ENCODE assay signal across 1 cellular context in the genomic region with DNA sequence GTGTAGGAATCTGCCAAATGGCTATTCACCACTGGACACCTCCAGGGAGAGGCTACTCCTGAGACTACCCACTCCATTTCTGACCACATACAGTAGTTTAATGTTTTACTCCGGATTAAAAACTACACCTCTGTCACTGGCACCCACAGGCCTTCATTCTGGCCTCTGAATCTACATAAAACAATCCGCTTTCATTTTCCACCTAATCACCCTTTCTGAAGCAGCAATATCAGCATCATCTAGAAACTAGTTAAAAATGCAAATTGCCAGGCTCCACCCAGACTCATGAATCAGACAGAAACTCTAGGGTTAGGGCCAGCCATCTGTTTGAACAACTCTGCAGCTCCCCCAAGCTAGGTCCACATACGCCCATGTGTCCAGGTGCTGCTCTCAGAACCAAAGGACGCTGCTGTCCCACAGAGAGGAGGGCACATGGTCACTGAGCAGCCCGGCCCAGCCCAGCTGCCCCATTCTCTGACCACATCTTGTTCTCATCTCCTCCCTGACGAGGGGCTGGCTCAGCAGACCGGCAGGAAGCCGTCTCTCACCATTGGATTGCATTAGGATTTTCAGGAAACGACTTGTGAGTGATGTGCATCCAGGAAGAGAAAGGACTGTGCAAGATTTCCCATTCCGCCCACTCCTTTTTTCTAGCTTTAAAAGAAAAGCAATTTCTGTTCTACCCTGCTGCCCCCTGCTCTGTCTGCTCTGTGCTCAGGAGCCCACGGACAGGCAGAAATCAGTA.
TF ChIP-seq lines count a peak whose summit lies in the region.

No MANE protein-coding gene starts in this region.

TF ChIP-seq in K562, 482 proteins besides CTCF, POLR2A, EP300 and RAD21 (continued from another document):
- TF ChIP-seq, protein P1, sequence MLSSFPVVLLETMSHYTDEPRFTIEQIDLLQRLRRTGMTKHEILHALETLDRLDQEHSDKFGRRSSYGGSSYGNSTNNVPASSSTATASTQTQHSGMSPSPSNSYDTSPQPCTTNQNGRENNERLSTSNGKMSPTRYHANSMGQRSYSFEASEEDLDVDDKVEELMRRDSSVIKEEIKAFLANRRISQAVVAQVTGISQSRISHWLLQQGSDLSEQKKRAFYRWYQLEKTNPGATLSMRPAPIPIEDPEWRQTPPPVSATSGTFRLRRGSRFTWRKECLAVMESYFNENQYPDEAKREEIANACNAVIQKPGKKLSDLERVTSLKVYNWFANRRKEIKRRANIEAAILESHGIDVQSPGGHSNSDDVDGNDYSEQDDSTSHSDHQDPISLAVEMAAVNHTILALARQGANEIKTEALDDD (IDR thresholded peaks at IDR 0.05): 0 out of 2 replicates have a peak, but pooled peaks have one; percentile 8
- TF ChIP-seq, protein P2, sequence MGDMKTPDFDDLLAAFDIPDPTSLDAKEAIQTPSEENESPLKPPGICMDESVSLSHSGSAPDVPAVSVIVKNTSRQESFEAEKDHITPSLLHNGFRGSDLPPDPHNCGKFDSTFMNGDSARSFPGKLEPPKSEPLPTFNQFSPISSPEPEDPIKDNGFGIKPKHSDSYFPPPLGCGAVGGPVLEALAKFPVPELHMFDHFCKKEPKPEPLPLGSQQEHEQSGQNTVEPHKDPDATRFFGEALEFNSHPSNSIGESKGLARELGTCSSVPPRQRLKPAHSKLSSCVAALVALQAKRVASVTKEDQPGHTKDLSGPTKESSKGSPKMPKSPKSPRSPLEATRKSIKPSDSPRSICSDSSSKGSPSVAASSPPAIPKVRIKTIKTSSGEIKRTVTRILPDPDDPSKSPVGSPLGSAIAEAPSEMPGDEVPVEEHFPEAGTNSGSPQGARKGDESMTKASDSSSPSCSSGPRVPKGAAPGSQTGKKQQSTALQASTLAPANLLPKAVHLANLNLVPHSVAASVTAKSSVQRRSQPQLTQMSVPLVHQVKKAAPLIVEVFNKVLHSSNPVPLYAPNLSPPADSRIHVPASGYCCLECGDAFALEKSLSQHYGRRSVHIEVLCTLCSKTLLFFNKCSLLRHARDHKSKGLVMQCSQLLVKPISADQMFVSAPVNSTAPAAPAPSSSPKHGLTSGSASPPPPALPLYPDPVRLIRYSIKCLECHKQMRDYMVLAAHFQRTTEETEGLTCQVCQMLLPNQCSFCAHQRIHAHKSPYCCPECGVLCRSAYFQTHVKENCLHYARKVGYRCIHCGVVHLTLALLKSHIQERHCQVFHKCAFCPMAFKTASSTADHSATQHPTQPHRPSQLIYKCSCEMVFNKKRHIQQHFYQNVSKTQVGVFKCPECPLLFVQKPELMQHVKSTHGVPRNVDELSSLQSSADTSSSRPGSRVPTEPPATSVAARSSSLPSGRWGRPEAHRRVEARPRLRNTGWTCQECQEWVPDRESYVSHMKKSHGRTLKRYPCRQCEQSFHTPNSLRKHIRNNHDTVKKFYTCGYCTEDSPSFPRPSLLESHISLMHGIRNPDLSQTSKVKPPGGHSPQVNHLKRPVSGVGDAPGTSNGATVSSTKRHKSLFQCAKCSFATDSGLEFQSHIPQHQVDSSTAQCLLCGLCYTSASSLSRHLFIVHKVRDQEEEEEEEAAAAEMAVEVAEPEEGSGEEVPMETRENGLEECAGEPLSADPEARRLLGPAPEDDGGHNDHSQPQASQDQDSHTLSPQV (IDR thresholded peaks at IDR 0.05): no peak
- TF ChIP-seq, protein P3, sequence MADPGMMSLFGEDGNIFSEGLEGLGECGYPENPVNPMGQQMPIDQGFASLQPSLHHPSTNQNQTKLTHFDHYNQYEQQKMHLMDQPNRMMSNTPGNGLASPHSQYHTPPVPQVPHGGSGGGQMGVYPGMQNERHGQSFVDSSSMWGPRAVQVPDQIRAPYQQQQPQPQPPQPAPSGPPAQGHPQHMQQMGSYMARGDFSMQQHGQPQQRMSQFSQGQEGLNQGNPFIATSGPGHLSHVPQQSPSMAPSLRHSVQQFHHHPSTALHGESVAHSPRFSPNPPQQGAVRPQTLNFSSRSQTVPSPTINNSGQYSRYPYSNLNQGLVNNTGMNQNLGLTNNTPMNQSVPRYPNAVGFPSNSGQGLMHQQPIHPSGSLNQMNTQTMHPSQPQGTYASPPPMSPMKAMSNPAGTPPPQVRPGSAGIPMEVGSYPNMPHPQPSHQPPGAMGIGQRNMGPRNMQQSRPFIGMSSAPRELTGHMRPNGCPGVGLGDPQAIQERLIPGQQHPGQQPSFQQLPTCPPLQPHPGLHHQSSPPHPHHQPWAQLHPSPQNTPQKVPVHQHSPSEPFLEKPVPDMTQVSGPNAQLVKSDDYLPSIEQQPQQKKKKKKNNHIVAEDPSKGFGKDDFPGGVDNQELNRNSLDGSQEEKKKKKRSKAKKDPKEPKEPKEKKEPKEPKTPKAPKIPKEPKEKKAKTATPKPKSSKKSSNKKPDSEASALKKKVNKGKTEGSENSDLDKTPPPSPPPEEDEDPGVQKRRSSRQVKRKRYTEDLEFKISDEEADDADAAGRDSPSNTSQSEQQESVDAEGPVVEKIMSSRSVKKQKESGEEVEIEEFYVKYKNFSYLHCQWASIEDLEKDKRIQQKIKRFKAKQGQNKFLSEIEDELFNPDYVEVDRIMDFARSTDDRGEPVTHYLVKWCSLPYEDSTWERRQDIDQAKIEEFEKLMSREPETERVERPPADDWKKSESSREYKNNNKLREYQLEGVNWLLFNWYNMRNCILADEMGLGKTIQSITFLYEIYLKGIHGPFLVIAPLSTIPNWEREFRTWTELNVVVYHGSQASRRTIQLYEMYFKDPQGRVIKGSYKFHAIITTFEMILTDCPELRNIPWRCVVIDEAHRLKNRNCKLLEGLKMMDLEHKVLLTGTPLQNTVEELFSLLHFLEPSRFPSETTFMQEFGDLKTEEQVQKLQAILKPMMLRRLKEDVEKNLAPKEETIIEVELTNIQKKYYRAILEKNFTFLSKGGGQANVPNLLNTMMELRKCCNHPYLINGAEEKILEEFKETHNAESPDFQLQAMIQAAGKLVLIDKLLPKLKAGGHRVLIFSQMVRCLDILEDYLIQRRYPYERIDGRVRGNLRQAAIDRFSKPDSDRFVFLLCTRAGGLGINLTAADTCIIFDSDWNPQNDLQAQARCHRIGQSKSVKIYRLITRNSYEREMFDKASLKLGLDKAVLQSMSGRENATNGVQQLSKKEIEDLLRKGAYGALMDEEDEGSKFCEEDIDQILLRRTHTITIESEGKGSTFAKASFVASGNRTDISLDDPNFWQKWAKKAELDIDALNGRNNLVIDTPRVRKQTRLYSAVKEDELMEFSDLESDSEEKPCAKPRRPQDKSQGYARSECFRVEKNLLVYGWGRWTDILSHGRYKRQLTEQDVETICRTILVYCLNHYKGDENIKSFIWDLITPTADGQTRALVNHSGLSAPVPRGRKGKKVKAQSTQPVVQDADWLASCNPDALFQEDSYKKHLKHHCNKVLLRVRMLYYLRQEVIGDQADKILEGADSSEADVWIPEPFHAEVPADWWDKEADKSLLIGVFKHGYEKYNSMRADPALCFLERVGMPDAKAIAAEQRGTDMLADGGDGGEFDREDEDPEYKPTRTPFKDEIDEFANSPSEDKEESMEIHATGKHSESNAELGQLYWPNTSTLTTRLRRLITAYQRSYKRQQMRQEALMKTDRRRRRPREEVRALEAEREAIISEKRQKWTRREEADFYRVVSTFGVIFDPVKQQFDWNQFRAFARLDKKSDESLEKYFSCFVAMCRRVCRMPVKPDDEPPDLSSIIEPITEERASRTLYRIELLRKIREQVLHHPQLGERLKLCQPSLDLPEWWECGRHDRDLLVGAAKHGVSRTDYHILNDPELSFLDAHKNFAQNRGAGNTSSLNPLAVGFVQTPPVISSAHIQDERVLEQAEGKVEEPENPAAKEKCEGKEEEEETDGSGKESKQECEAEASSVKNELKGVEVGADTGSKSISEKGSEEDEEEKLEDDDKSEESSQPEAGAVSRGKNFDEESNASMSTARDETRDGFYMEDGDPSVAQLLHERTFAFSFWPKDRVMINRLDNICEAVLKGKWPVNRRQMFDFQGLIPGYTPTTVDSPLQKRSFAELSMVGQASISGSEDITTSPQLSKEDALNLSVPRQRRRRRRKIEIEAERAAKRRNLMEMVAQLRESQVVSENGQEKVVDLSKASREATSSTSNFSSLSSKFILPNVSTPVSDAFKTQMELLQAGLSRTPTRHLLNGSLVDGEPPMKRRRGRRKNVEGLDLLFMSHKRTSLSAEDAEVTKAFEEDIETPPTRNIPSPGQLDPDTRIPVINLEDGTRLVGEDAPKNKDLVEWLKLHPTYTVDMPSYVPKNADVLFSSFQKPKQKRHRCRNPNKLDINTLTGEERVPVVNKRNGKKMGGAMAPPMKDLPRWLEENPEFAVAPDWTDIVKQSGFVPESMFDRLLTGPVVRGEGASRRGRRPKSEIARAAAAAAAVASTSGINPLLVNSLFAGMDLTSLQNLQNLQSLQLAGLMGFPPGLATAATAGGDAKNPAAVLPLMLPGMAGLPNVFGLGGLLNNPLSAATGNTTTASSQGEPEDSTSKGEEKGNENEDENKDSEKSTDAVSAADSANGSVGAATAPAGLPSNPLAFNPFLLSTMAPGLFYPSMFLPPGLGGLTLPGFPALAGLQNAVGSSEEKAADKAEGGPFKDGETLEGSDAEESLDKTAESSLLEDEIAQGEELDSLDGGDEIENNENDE (IDR thresholded peaks at IDR 0.05; ENCODE audit: low read depth, low read length): no peak
- TF ChIP-seq CEBPG (CRISPR knock-in tag; IDR thresholded peaks at IDR 0.05): no peak
- no peak for TF ChIP-seq CEBPG (tag; conservative IDR thresholded peaks at IDR 0.05 in 1 of 2, IDR thresholded peaks at IDR 0.05 in 1 of 2)
- TF ChIP-seq, protein P4, sequence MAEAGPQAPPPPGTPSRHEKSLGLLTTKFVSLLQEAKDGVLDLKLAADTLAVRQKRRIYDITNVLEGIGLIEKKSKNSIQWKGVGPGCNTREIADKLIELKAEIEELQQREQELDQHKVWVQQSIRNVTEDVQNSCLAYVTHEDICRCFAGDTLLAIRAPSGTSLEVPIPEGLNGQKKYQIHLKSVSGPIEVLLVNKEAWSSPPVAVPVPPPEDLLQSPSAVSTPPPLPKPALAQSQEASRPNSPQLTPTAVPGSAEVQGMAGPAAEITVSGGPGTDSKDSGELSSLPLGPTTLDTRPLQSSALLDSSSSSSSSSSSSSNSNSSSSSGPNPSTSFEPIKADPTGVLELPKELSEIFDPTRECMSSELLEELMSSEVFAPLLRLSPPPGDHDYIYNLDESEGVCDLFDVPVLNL (CRISPR knock-in tag; IDR thresholded peaks at IDR 0.05; ENCODE audit: low read depth): no peak
- no peak for TF ChIP-seq JUND (IDR thresholded peaks at IDR 0.05; ENCODE audit: borderline replicate concordance, low read depth, low read length)
- peak; percentile 55; the same call in 2 of the 3 replicates for TF ChIP-seq JUND (tag; IDR thresholded peaks at IDR 0.05; ENCODE audit: borderline replicate concordance, low read depth, low read length)
- 0 out of 2 replicates have a peak, but pooled peaks have one; percentile 4 for TF ChIP-seq BACH1 (tag; IDR thresholded peaks at IDR 0.05)
- 0 out of 2 replicates have a peak, but pooled peaks have one; percentile 16 for TF ChIP-seq MYC (IDR thresholded peaks at IDR 0.05; ENCODE audit: low read depth, low read length)
- TF ChIP-seq MYC (CRISPR knock-in tag; IDR thresholded peaks at IDR 0.05; ENCODE audit: borderline replicate concordance, low read depth): no peak
- no peak for TF ChIP-seq GATAD2A (IDR thresholded peaks at IDR 0.05)
- no peak for TF ChIP-seq KLF16 (IDR thresholded peaks at IDR 0.05)
- TF ChIP-seq, protein P5, sequence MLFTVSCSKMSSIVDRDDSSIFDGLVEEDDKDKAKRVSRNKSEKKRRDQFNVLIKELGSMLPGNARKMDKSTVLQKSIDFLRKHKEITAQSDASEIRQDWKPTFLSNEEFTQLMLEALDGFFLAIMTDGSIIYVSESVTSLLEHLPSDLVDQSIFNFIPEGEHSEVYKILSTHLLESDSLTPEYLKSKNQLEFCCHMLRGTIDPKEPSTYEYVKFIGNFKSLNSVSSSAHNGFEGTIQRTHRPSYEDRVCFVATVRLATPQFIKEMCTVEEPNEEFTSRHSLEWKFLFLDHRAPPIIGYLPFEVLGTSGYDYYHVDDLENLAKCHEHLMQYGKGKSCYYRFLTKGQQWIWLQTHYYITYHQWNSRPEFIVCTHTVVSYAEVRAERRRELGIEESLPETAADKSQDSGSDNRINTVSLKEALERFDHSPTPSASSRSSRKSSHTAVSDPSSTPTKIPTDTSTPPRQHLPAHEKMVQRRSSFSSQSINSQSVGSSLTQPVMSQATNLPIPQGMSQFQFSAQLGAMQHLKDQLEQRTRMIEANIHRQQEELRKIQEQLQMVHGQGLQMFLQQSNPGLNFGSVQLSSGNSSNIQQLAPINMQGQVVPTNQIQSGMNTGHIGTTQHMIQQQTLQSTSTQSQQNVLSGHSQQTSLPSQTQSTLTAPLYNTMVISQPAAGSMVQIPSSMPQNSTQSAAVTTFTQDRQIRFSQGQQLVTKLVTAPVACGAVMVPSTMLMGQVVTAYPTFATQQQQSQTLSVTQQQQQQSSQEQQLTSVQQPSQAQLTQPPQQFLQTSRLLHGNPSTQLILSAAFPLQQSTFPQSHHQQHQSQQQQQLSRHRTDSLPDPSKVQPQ (CRISPR knock-in tag; IDR thresholded peaks at IDR 0.05; ENCODE audit: borderline replicate concordance): no peak
